In genomic region chr20:17228624-17229061, GRCh38 we compare ENCODE assay signal across 12 cellular contexts. TPM values are rescaled to one million over a fixed set of nuclear protein-coding genes. Genes with fewer than 3 reads are reported as not detected.
DNase-seq lines count a peak whose midpoint lies in the region; ATAC-seq, FAIRE-seq and TF ChIP-seq lines count a peak whose summit lies in the region.
"Had no signal": no experiment of that assay in that cellular context is flagged by ENCODE, and none has a peak within 500 bp of the region (broad histone marks: within the 10 kb centered on the region; RNA-seq: fewer than 3 reads in every experiment).

No MANE protein-coding gene starts in this region.

- H3K4me3 Mint-ChIP-seq in chondrocyte (ENCODE audit: unreplicated experiment) = no peak overlapping the region
- peak overlapping the region; percentile 74 for H3K4me3 Mint-ChIP-seq in nephron progenitor cell
- H3K4me3 Mint-ChIP-seq: CD4-positive, CD25-positive, alpha-beta regulatory T cell; naive thymus-derived CD8-positive, alpha-beta T cell had no signal

- H3K27ac Mint-ChIP-seq in chondrocyte (ENCODE audit: unreplicated experiment) = no peak overlapping the region
- H3K27ac Mint-ChIP-seq in nephron progenitor cell = no peak overlapping the region
- H3K27ac Mint-ChIP-seq: CD4-positive, CD25-positive, alpha-beta regulatory T cell; naive thymus-derived CD8-positive, alpha-beta T cell had no signal

- TF ChIP-seq CTCF in chondrocyte (IDR thresholded peaks at IDR 0.05) = no peak
- no peak for TF ChIP-seq CTCF in nephron progenitor cell (IDR thresholded peaks at IDR 0.05)
- TF ChIP-seq CTCF in D721Med (IDR thresholded peaks at IDR 0.05; ENCODE audit: insufficient read depth, missing control alignments) = no peak

- H3K36me3 Mint-ChIP-seq in chondrocyte (ENCODE audit: low read depth) = no peaks in the 10 kb centered on the region
- no peaks in the 10 kb centered on the region for H3K36me3 Mint-ChIP-seq in nephron progenitor cell (ENCODE audit: low read depth)
- H3K36me3 Mint-ChIP-seq: CD4-positive, CD25-positive, alpha-beta regulatory T cell had no signal

- H3K27me3 Mint-ChIP-seq in chondrocyte (ENCODE audit: low read depth) (peaks cover 59% of the 10 kb centered on the region), nephron progenitor cell (ENCODE audit: low read depth, poor library complexity) (peaks cover 76% of the 10 kb centered on the region)

- H3K4me1 Mint-ChIP-seq in chondrocyte (ENCODE audit: low read depth) (peaks cover 18% of the 10 kb centered on the region), nephron progenitor cell (peaks cover 40% of the 10 kb centered on the region)

- DNase-seq in DMS79 treated with DMSO at 0.1 percent for 48 hours (lab: John Stamatoyannopoulos, UW) (peak; percentile 58), NCI-H146 treated with DMSO at 0.1 percent for 48 hours (lab: John Stamatoyannopoulos, UW; ENCODE audit: unreplicated experiment) (peak; percentile 52), chondrocyte (ENCODE audit: low spot score) (peak; percentile 87), nephron progenitor cell (peak; percentile 42), D721Med (ENCODE audit: insufficient read length, low spot score) (no peak)
- DNase-seq in stimulated activated CD4-positive, alpha-beta T cell treated with anti-CD3 and anti-CD28 coated beads, Interleukin-1b, Interleukin-23, amount 100 ng/mL, for 48 hours = no peak
- DNase-seq in activated CD4-positive, CD25-positive, alpha-beta regulatory T cell (lab: John Stamatoyannopoulos, UW) = no peak
- DNase-seq: CD4-positive, CD25-positive, alpha-beta regulatory T cell; naive thymus-derived CD8-positive, alpha-beta T cell had no signal

- FAIRE-seq in D721Med (lab: Jason Lieb, UNC) = no peak
- FAIRE-seq: endometrium had no signal

- H3K9me3 Mint-ChIP-seq in chondrocyte (ENCODE audit: low read depth) (no peaks in the 10 kb centered on the region), nephron progenitor cell (peaks cover 5% of the 10 kb centered on the region)

- no peak for ATAC-seq in HG03025 (IDR thresholded peaks at IDR 0.05; ENCODE audit: low FRiP score, unreplicated experiment)
- ATAC-seq: naive thymus-derived CD8-positive, alpha-beta T cell had no signal

RNA-seq across cellular contexts. Expression of gene PCSK2, which starts 1.8 kb away (rescaled TPM):
- not detected in 3 replicates for total RNA-seq in chondrocyte
- total RNA-seq: CD4-positive, CD25-positive, alpha-beta regulatory T cell; HT1080; naive thymus-derived CD8-positive, alpha-beta T cell had no signal

Comparison
In these comparisons a context has a peak if more than half of its experiments do, and no peak if none do; other contexts are left out.
1. DNase-seq: peak in DMS79 treated with DMSO at 0.1 percent for 48 hours (single experiment), NCI-H146 treated with DMSO at 0.1 percent for 48 hours (single experiment), chondrocyte (single experiment) and nephron progenitor cell (single experiment); none in stimulated activated CD4-positive, alpha-beta T cell treated with anti-CD3 and anti-CD28 coated beads, Interleukin-1b, Interleukin-23, amount 100 ng/mL, for 48 hours (single experiment), activated CD4-positive, CD25-positive, alpha-beta regulatory T cell (0 of 4) and D721Med (single experiment).